In genomic region chr22:18884465-18884864, GRCh38 we compare ENCODE assay signal across 3 cellular contexts. TPM values are rescaled to one million over a fixed set of nuclear protein-coding genes. Genes with fewer than 3 reads are reported as not detected.
"Had no signal": no experiment of that assay in that cellular context is flagged by ENCODE, and none has a peak within 500 bp of the region (broad histone marks: within the 10 kb centered on the region; RNA-seq: fewer than 3 reads in every experiment).

No MANE protein-coding gene starts in this region.

RNA-seq across cellular contexts. Expression of gene DGCR6, which starts 21.7 kb away (rescaled TPM):
- total RNA-seq: ascending aorta had no signal

RNA-seq across cellular contexts. Expression of gene PRODH, which starts 51.6 kb away (rescaled TPM):
- total RNA-seq: activated B cell treated with CpG ODN at 0.5 μM for 24 hours; activated CD8-positive, alpha-beta T cell treated with anti-CD3 and anti-CD28 coated beads, Interleukin-2, amount 10 ng/mL, durations not matched to agents 7 days and 5 days had no signal
